Comparison of ENCODE assay signal across 1 cellular context in the genomic region with DNA sequence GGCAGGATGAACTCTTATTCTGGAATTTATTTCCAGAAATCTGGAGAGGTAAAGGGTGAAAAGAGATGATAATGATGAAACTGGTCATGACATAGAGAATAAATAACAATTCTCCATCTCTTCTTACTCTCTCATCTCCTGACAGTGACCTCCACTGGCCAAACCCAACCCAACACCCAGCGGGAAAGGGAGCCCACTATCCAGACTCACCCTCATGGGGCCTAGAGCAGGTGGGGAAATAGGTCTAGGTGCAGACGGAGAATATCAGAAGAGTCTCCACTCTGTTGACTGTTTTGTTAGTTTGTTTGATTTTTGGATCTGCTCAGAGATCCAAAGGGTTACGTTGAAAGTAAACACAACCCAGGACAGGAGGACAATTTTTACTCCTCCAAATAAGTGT.
TF ChIP-seq lines count a peak whose summit lies in the region.

No MANE protein-coding gene starts in this region.

TF ChIP-seq in WTC11, 78 proteins besides CTCF, POLR2A, EP300 and RAD21 (continued from another document):
- TF ChIP-seq ZNF671 (CRISPR knock-in tag; IDR thresholded peaks at IDR 0.05) = no peak
